ENCODE assay signal across 9 cellular contexts in the genomic region with DNA sequence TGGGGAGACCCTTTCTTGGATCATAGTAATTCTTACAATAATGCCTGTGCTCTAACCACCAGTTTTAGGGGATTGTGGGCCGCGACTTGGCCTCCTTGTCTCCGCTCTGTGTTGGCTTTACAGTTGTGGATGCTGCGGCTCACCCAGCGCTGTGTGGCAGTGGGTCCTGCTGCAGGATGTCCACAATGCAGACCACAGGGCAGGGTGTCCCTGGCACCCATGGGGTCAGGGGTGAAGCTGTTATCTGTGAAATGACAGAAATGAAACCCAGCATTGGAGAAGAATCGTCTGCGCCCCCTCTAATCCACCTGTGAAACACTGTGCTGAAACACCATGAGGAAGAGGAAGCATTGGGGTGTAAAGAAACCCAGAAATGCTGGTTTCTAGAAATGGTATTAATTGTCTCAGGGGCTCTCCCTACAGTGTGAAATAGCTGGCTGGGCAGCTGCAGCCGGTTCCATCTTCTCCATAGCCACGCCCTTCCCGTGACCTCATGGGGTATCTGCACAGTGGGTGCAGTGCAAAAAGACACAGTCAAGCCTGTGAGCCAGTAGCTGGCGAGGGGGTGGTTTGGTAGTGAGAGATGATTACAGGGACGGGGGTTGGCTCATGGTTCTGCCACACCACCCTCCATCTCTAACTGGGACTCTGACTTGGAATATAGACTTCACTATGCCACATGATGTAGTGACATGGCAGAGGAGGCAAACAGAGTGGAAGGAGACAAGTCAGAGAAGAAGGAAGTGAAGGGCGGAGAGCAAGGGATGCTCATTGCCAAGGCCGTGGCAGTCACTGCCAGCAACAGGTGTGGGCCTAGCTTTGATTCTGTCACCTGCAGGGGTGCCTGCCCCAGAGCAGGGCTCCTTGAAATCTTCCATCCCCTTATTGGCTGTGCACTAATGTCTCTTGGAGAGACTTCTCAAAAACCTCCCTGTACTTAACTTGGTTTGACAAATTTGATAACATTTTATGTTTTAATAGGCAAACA. TPM values are rescaled to one million over a fixed set of nuclear protein-coding genes. Genes with fewer than 3 reads are reported as not detected.
DNase-seq lines count a peak whose midpoint lies in the region; ATAC-seq and TF ChIP-seq lines count a peak whose summit lies in the region.
"Had no signal": no experiment of that assay in that cellular context is flagged by ENCODE, and none has a peak within 500 bp of the region (broad histone marks: within the 10 kb centered on the region; RNA-seq: fewer than 3 reads in every experiment).

No MANE protein-coding gene starts in this region.

- H3K27ac Mint-ChIP-seq in HFFc6 = peak overlapping the region; percentile 63
- H3K27ac Mint-ChIP-seq in activated naive CD8-positive, alpha-beta T cell treated with anti-CD3 and anti-CD28 coated beads for 36 hours = peak overlapping the region; percentile 97

- H3F3A ChIP-seq in OCI-LY1 (ENCODE audit: insufficient read depth, low read length) = no peaks in the 10 kb centered on the region

- H3K9me3 Mint-ChIP-seq in HFFc6 = no peaks in the 10 kb centered on the region
- no peaks in the 10 kb centered on the region for H3K9me3 Mint-ChIP-seq in activated naive CD8-positive, alpha-beta T cell treated with anti-CD3 and anti-CD28 coated beads for 36 hours

- intact Hi-C loops in dorsolateral prefrontal cortex (cut with DNase I) = no loop called here

- no peaks in the 10 kb centered on the region for H3K27me3 Mint-ChIP-seq in HFFc6 (ENCODE audit: insufficient read depth)
- H3K27me3 Mint-ChIP-seq in activated naive CD8-positive, alpha-beta T cell treated with anti-CD3 and anti-CD28 coated beads for 36 hours = no peaks in the 10 kb centered on the region

- H3K36me3 Mint-ChIP-seq in HFFc6 (ENCODE audit: low read depth) = peaks cover 12% of the 10 kb centered on the region
- H3K36me3 Mint-ChIP-seq in activated naive CD8-positive, alpha-beta T cell treated with anti-CD3 and anti-CD28 coated beads for 36 hours = peaks cover 35% of the 10 kb centered on the region

- peaks cover 58% of the 10 kb centered on the region for H3K4me1 Mint-ChIP-seq in HFFc6 (ENCODE audit: low read depth)
- peaks cover 88% of the 10 kb centered on the region for H3K4me1 Mint-ChIP-seq in activated naive CD8-positive, alpha-beta T cell treated with anti-CD3 and anti-CD28 coated beads for 36 hours

- H4K20me1 ChIP-seq in OCI-LY1 (ENCODE audit: insufficient read depth, low read length) = no peaks in the 10 kb centered on the region

- no peaks in the 10 kb centered on the region for H3K9me3 ChIP-seq in OCI-LY1 (ENCODE audit: low read length)

- peak overlapping the region; percentile 72 for H3K27ac ChIP-seq in OCI-LY1 (ENCODE audit: low read depth, low read length, poor library complexity, severe bottlenecking)
- H3K27ac ChIP-seq in dorsolateral prefrontal cortex = peak overlapping the region in 3 of 59 donors; percentile 22 to 43 (median 22)
- H3K27ac ChIP-seq: epithelial cell of prostate had no signal

- no peaks in the 10 kb centered on the region for H3K36me3 ChIP-seq in OCI-LY1 (ENCODE audit: insufficient read depth, low read length)

- in situ Hi-C loops in KBM-7 (cut with MboI; ENCODE audit: low pct_unique_long_range_greater_than_20kb, low sequenced_read_pairs) = no loop called here

- no peaks in the 10 kb centered on the region for H3K79me2 ChIP-seq in OCI-LY1 (ENCODE audit: insufficient read depth, low read length)

- H3K4me3 Mint-ChIP-seq in HFFc6 = no peak overlapping the region
- peak overlapping the region; percentile 62 for H3K4me3 Mint-ChIP-seq in activated naive CD8-positive, alpha-beta T cell treated with anti-CD3 and anti-CD28 coated beads for 36 hours

- H3K9me2 ChIP-seq in OCI-LY1 (ENCODE audit: low read depth, low read length) = no peaks in the 10 kb centered on the region

- peak; percentile 66 for ATAC-seq in GM18508 (IDR thresholded peaks at IDR 0.05; ENCODE audit: insufficient read depth, unreplicated experiment)

- H2AFZ ChIP-seq in OCI-LY1 (ENCODE audit: low read length) = no peak overlapping the region

- DNase-seq in HFFc6 = no peak
- peak; percentile 86 for DNase-seq in activated naive CD8-positive, alpha-beta T cell treated with anti-CD3 and anti-CD28 coated beads for 36 hours
- DNase-seq in stimulated activated CD8-positive, alpha-beta memory T cell treated with anti-CD3 and anti-CD28 coated beads, Interleukin-12 subunit alpha, Interleukin-12 subunit beta, amount 100 ng/mL, for 4 hours (ENCODE audit: low read depth) = peak; percentile 47
- DNase-seq in KBM-7 = no peak
- DNase-seq in NCI-H748 treated with DMSO at 0.1 percent for 48 hours (lab: John Stamatoyannopoulos, UW) = no peak
- DNase-seq in dorsolateral prefrontal cortex = no peak

- peak overlapping the region; percentile 45; the same call in 1 of the 2 replicates for H3K4me2 ChIP-seq in OCI-LY1 (ENCODE audit: low read length)

- no peak for TF ChIP-seq CTCF in HFFc6 (IDR thresholded peaks at IDR 0.05)
- TF ChIP-seq CTCF in OCI-LY1 (IDR thresholded peaks at IDR 0.05; ENCODE audit: low read length) = no peak
- no peak for TF ChIP-seq CTCF in dorsolateral prefrontal cortex (IDR thresholded peaks at IDR 0.05 in 54 of 56, conservative IDR thresholded peaks at IDR 0.05 in 2 of 56; ENCODE audit: low read depth in 1 of 56, partially characterized antibody in 56 of 56)

- H3K9ac ChIP-seq in OCI-LY1 (ENCODE audit: low read length) = peak overlapping the region; percentile 20; the same call in 1 of the 2 replicates

- H3K27me3 ChIP-seq in OCI-LY1 (ENCODE audit: insufficient read depth, low read length) (no peaks in the 10 kb centered on the region), dorsolateral prefrontal cortex (no peaks in the 10 kb centered on the region)

- H3K4me3 ChIP-seq in OCI-LY1 (ENCODE audit: low read depth, low read length, poor library complexity, severe bottlenecking) (no peak overlapping the region), dorsolateral prefrontal cortex (no peak overlapping the region)

- peaks cover 49% of the 10 kb centered on the region for H3K4me1 ChIP-seq in OCI-LY1 (ENCODE audit: insufficient read depth, low read length, severe bottlenecking)

RNA-seq across cellular contexts. Expression of a gene that starts 16.2 kb away (rescaled TPM):
- total RNA-seq in HFFc6 (2021; fragmentation: NEBNext Ultra II Directional; extraction: Animal tissue kit (Norgen Biotek cat#: 25700)) = 10 to 100 TPM; 15.8 to 19.4 (median 18.2) TPM
- total RNA-seq in activated naive CD8-positive, alpha-beta T cell treated with anti-CD3 and anti-CD28 coated beads for 36 hours = 10 to 100 TPM; 31.6 to 31.9 TPM
- total RNA-seq in dorsolateral prefrontal cortex = 100 to 1,000 TPM in 104 of 120 experiments, 10 to 100 TPM in 16; 54.2 to 160 (median 122) TPM

Comparison
In these comparisons a context has a peak if more than half of its experiments do, and no peak if none do; other contexts are left out.
1. DNase-seq: peak in activated naive CD8-positive, alpha-beta T cell treated with anti-CD3 and anti-CD28 coated beads for 36 hours (single experiment) and stimulated activated CD8-positive, alpha-beta memory T cell treated with anti-CD3 and anti-CD28 coated beads, Interleukin-12 subunit alpha, Interleukin-12 subunit beta, amount 100 ng/mL, for 4 hours (single experiment); none in HFFc6 (single experiment), KBM-7 (single experiment), NCI-H748 treated with DMSO at 0.1 percent for 48 hours (single experiment) and dorsolateral prefrontal cortex (0 of 10).